9 cellular contexts compared by ENCODE assay signal in the genomic region with DNA sequence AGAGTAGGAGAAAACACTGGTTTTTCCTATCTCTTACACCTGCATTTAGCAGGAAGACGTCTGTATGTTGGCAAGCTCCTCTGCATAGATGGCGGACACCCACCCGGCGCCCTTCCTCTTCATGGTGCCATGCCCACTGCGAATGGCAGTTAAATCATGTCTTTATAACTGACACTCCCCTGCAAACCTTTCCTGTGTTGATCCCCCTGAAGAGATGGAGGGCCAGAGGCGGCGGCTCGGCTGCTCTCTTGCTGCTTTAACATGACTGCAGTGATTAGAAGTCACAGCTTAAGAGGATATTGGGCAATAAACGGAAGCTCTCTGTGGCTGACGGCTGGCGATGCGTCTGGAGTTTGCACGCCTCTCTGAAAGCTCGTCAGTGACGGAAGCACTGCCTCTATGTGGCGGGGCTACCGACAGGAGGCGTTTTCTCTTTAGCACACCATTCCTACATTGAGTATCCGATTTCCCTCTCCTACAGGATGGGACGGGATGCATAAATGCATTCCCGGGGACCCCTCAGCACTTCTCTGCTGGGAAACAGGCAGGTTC.
DNase-seq lines count a peak whose midpoint lies in the region; FAIRE-seq and TF ChIP-seq lines count a peak whose summit lies in the region.
"Had no signal": no experiment of that assay in that cellular context is flagged by ENCODE, and none has a peak within 500 bp of the region (broad histone marks: within the 10 kb centered on the region; RNA-seq: fewer than 3 reads in every experiment).

No MANE protein-coding gene starts in this region.

- no peaks in the 10 kb centered on the region for H3K36me3 ChIP-seq in iPS DF 6.9 (ENCODE audit: control insufficient read depth, insufficient read depth, low read length)

- no peaks in the 10 kb centered on the region for H3K9me3 ChIP-seq in iPS DF 6.9 (ENCODE audit: control insufficient read depth, insufficient read depth, low read length)

- TF ChIP-seq POLR2A in H54 (IDR thresholded peaks at IDR 0.05; ENCODE audit: low read depth, low read length) = no peak

- WGBS in iPS DF 6.9 (ENCODE audit: insufficient coverage, insufficient read length) = no CpG with 5 or more reads among the region's 21 CpGs

- no peak overlapping the region for H3K27ac ChIP-seq in iPS DF 6.9 (ENCODE audit: low read length)
- H3K27ac ChIP-seq: 22Rv1 had no signal

- FAIRE-seq in H54 (lab: Jason Lieb, UNC) = no peak

- no peaks in the 10 kb centered on the region for H3K4me1 ChIP-seq in iPS DF 6.9 (ENCODE audit: control insufficient read depth, insufficient read depth, low read length)

- H3K27me3 ChIP-seq in iPS DF 6.9 (ENCODE audit: control insufficient read depth, insufficient read depth, low read length) = no peaks in the 10 kb centered on the region

- no peak overlapping the region for H3K4me3 ChIP-seq in iPS DF 6.9 (ENCODE audit: low read length)

- DNase-seq in DMS153 (lab: John Stamatoyannopoulos, UW) = peak; percentile 1
- DNase-seq in DMS153 treated with DMSO at 0.1 percent for 48 hours (lab: John Stamatoyannopoulos, UW; ENCODE audit: unreplicated experiment) = no peak
- peak; percentile 79 for DNase-seq in OCI-M1 (lab: John Stamatoyannopoulos, UW)
- DNase-seq in activated T-helper 9 cell treated with anti-CD3 and anti-CD28 coated beads, Interleukin-2, amount 50 U/mL, for 16 hours (ENCODE audit: low read depth) = peak; percentile 11
- peak; percentile 25 for DNase-seq in iPS DF 6.9 (ENCODE audit: low read depth, low spot score)
- DNase-seq in stimulated activated CD8-positive, alpha-beta memory T cell treated with anti-CD3 and anti-CD28 coated beads, Interleukin-12 subunit alpha, Interleukin-12 subunit beta, amount 100 ng/mL, for 24 hours (ENCODE audit: extremely low read depth) = peak; percentile 30
- no peak for DNase-seq in H54 (ENCODE audit: insufficient read length, low spot score)
- DNase-seq in NCI-H128 (lab: John Stamatoyannopoulos, UW; ENCODE audit: unreplicated experiment) = no peak

Comparison
In these comparisons a context has a peak if more than half of its experiments do, and no peak if none do; other contexts are left out.
1. DNase-seq: peak in DMS153 (single experiment), OCI-M1 (single experiment), activated T-helper 9 cell treated with anti-CD3 and anti-CD28 coated beads, Interleukin-2, amount 50 U/mL, for 16 hours (single experiment), iPS DF 6.9 (single experiment) and stimulated activated CD8-positive, alpha-beta memory T cell treated with anti-CD3 and anti-CD28 coated beads, Interleukin-12 subunit alpha, Interleukin-12 subunit beta, amount 100 ng/mL, for 24 hours (single experiment); none in DMS153 treated with DMSO at 0.1 percent for 48 hours (single experiment), H54 (single experiment) and NCI-H128 (single experiment).